In genomic region chr6:42372699-42373098, GRCh38 we compare ENCODE assay signal across 19 cellular contexts.
DNase-seq lines count a peak whose midpoint lies in the region; ATAC-seq and TF ChIP-seq lines count a peak whose summit lies in the region.
"Had no signal": no experiment of that assay in that cellular context is flagged by ENCODE, and none has a peak within 500 bp of the region (broad histone marks: within the 10 kb centered on the region; RNA-seq: fewer than 3 reads in every experiment).

No MANE protein-coding gene starts in this region.

- H3K27ac ChIP-seq in HL-60 (replicated peaks) (peak overlapping the region; percentile 47; the same call in 1 of the 2 replicates), neutrophil (peak overlapping the region; percentile 97)
- H3K27ac ChIP-seq: epithelial cell of prostate, transverse colon had no signal

- H3K36me3 Mint-ChIP-seq in activated CD4-positive, alpha-beta memory T cell treated with anti-CD3 and anti-CD28 coated beads, Interleukin-2, amount 10 ng/mL, durations not matched to agents 7 days and 5 days (ENCODE audit: low read depth), result peaks cover 15% of the 10 kb centered on the region
- H3K36me3 Mint-ChIP-seq in activated CD4-positive, alpha-beta memory T cell treated with anti-CD3 and anti-CD28 coated beads for 36 hours, result peaks cover 3% of the 10 kb centered on the region
- peaks cover 19% of the 10 kb centered on the region for H3K36me3 Mint-ChIP-seq in activated T-helper 1 cell treated with anti-CD3 and anti-CD28 coated beads, Interleukin-12 subunit alpha, Interleukin-12 subunit beta, Interleukin-2, Interleukin-4 antibody, amounts not matched to agents 30 ng/mL and 10 ng/mL and 1 ng/mL, durations not matched to agents 14 hours and 24 hours and 36 hours (ENCODE audit: low read depth)

- CTCF ChIA-PET in activated CD4-positive, alpha-beta memory T cell treated with anti-CD3 and anti-CD28 coated beads, Interleukin-2, amount 10 ng/mL, durations not matched to agents 7 days and 5 days (lab: Charles Lee), result interaction anchor here (1.4 to 1.7 kb wide), 2 partner anchors 10 to 175 kb away, joined by 3 to 4 read pairs; no protein-coding TSS in a partner anchor
- CTCF ChIA-PET in activated CD4-positive, alpha-beta memory T cell treated with anti-CD3 and anti-CD28 coated beads for 36 hours (lab: Charles Lee), result interaction anchor here (0.9 to 1.2 kb wide), 2 partner anchors 9 to 64 kb away, joined by 3 read pairs; no protein-coding TSS in a partner anchor

- DNase-seq in activated CD4-positive, alpha-beta memory T cell treated with anti-CD3 and anti-CD28 coated beads, Interleukin-2, amount 10 ng/mL, durations not matched to agents 7 days and 5 days, result no peak
- no peak for DNase-seq in activated CD4-positive, alpha-beta memory T cell treated with anti-CD3 and anti-CD28 coated beads for 36 hours
- DNase-seq in HL-60 (ENCODE audit: low read depth in 1 of 2, low spot score in 1 of 2) (no peak), foreskin melanocyte (no peak), dedifferentiated amniotic fluid mesenchymal stem cell (ENCODE audit: extremely low spot score) (no peak), left colon (no peak)
- no peak for DNase-seq in activated T-helper 1 cell treated with anti-CD3 and anti-CD28 coated beads, Interleukin-12 subunit alpha, Interleukin-12 subunit beta, Interleukin-2, Interleukin-4 antibody, amounts not matched to agents 30 ng/mL and 10 ng/mL and 1 ng/mL, durations not matched to agents 14 hours and 24 hours and 36 hours (ENCODE audit: low spot score)
- DNase-seq: activated naive CD4-positive, alpha-beta T cell; cortex of kidney; midbrain; NCI-H1048; NCI-H2081; NCI-H446 treated with DMSO at 0.1 percent for 48 hours; RPMI8226; stimulated activated naive CD4-positive, alpha-beta T cell; transverse colon had no signal

- H3K27me3 ChIP-seq in HL-60 (ENCODE audit: insufficient read depth, poor library complexity, severe bottlenecking) (no peaks in the 10 kb centered on the region), neutrophil (no peaks in the 10 kb centered on the region)
- H3K27me3 ChIP-seq: transverse colon had no signal

- no peaks in the 10 kb centered on the region for H3K9me3 ChIP-seq in neutrophil
- H3K9me3 ChIP-seq: transverse colon had no signal

- H3K4me3 Mint-ChIP-seq in activated CD4-positive, alpha-beta memory T cell treated with anti-CD3 and anti-CD28 coated beads, Interleukin-2, amount 10 ng/mL, durations not matched to agents 7 days and 5 days, result no peak overlapping the region
- no peak overlapping the region for H3K4me3 Mint-ChIP-seq in activated CD4-positive, alpha-beta memory T cell treated with anti-CD3 and anti-CD28 coated beads for 36 hours
- no peak overlapping the region for H3K4me3 Mint-ChIP-seq in activated T-helper 1 cell treated with anti-CD3 and anti-CD28 coated beads, Interleukin-12 subunit alpha, Interleukin-12 subunit beta, Interleukin-2, Interleukin-4 antibody, amounts not matched to agents 30 ng/mL and 10 ng/mL and 1 ng/mL, durations not matched to agents 14 hours and 24 hours and 36 hours
- H3K4me3 Mint-ChIP-seq: brain had no signal

- TF ChIP-seq CTCF in HL-60 (IDR thresholded peaks at IDR 0.05; ENCODE audit: insufficient read depth, low read length), result no peak
- TF ChIP-seq CTCF in neutrophil (IDR thresholded peaks at IDR 0.05), result no peak

- POLR2A ChIA-PET in activated CD4-positive, alpha-beta memory T cell treated with anti-CD3 and anti-CD28 coated beads, Interleukin-2, amount 10 ng/mL, durations not matched to agents 7 days and 5 days (lab: Charles Lee), result interaction anchor here (0.7 to 1.3 kb wide), 3 partner anchors 17 to 78 kb away, joined by 3 read pairs; no protein-coding TSS in a partner anchor
- POLR2A ChIA-PET in activated CD4-positive, alpha-beta memory T cell treated with anti-CD3 and anti-CD28 coated beads for 36 hours (lab: Charles Lee), result interaction anchor here (0.6 to 1.1 kb wide), 2 partner anchors 42 to 187 kb away, joined by 3 to 4 read pairs; no protein-coding TSS in a partner anchor

- H3K4me1 ChIP-seq in neutrophil (ENCODE audit: control insufficient read depth in 1 of 2, insufficient read depth in 1 of 2, low read depth in 1 of 2, low read length in 1 of 2), result peaks cover 88 to 89% of the 10 kb centered on the region in 2 experiments

- no peaks in the 10 kb centered on the region for H3K9me3 Mint-ChIP-seq in activated CD4-positive, alpha-beta memory T cell treated with anti-CD3 and anti-CD28 coated beads, Interleukin-2, amount 10 ng/mL, durations not matched to agents 7 days and 5 days
- H3K9me3 Mint-ChIP-seq in activated CD4-positive, alpha-beta memory T cell treated with anti-CD3 and anti-CD28 coated beads for 36 hours, result no peaks in the 10 kb centered on the region
- no peaks in the 10 kb centered on the region for H3K9me3 Mint-ChIP-seq in activated T-helper 1 cell treated with anti-CD3 and anti-CD28 coated beads, Interleukin-12 subunit alpha, Interleukin-12 subunit beta, Interleukin-2, Interleukin-4 antibody, amounts not matched to agents 30 ng/mL and 10 ng/mL and 1 ng/mL, durations not matched to agents 14 hours and 24 hours and 36 hours
- H3K9me3 Mint-ChIP-seq: brain had no signal

- no peaks in the 10 kb centered on the region for H3K36me3 ChIP-seq in neutrophil
- H3K36me3 ChIP-seq: transverse colon had no signal

- no peak for ATAC-seq in left colon

- intact Hi-C loops in activated CD4-positive, alpha-beta memory T cell treated with anti-CD3 and anti-CD28 coated beads for 36 hours (cut with micrococcal nuclease), result no loop called here
- intact Hi-C loops in activated T-helper 1 cell treated with anti-CD3 and anti-CD28 coated beads, Interleukin-12 subunit alpha, Interleukin-12 subunit beta, Interleukin-2, Interleukin-4 antibody, amounts not matched to agents 30 ng/mL and 10 ng/mL and 1 ng/mL, durations not matched to agents 14 hours and 24 hours and 36 hours (cut with micrococcal nuclease), result no loop called here
- intact Hi-C loops in left colon (cut with DNase I, micrococcal nuclease), result no loop called here

- H3K4me3 ChIP-seq in HL-60 (replicated peaks; ENCODE audit: insufficient read depth, low read length) (no peak overlapping the region), neutrophil (ENCODE audit: low read depth in 1 of 2, low read length in 1 of 2) (no peak overlapping the region)
- H3K4me3 ChIP-seq: transverse colon had no signal

- H3K27ac Mint-ChIP-seq in activated CD4-positive, alpha-beta memory T cell treated with anti-CD3 and anti-CD28 coated beads, Interleukin-2, amount 10 ng/mL, durations not matched to agents 7 days and 5 days, result peak overlapping the region; percentile 32
- H3K27ac Mint-ChIP-seq in activated CD4-positive, alpha-beta memory T cell treated with anti-CD3 and anti-CD28 coated beads for 36 hours, result no peak overlapping the region
- peak overlapping the region; percentile 62 for H3K27ac Mint-ChIP-seq in activated T-helper 1 cell treated with anti-CD3 and anti-CD28 coated beads, Interleukin-12 subunit alpha, Interleukin-12 subunit beta, Interleukin-2, Interleukin-4 antibody, amounts not matched to agents 30 ng/mL and 10 ng/mL and 1 ng/mL, durations not matched to agents 14 hours and 24 hours and 36 hours
- H3K27ac Mint-ChIP-seq: brain had no signal

- H3K27me3 Mint-ChIP-seq in activated CD4-positive, alpha-beta memory T cell treated with anti-CD3 and anti-CD28 coated beads, Interleukin-2, amount 10 ng/mL, durations not matched to agents 7 days and 5 days, result no peaks in the 10 kb centered on the region
- no peaks in the 10 kb centered on the region for H3K27me3 Mint-ChIP-seq in activated CD4-positive, alpha-beta memory T cell treated with anti-CD3 and anti-CD28 coated beads for 36 hours
- no peaks in the 10 kb centered on the region for H3K27me3 Mint-ChIP-seq in activated T-helper 1 cell treated with anti-CD3 and anti-CD28 coated beads, Interleukin-12 subunit alpha, Interleukin-12 subunit beta, Interleukin-2, Interleukin-4 antibody, amounts not matched to agents 30 ng/mL and 10 ng/mL and 1 ng/mL, durations not matched to agents 14 hours and 24 hours and 36 hours (ENCODE audit: insufficient read depth)
- H3K27me3 Mint-ChIP-seq: brain had no signal

- H3K4me1 Mint-ChIP-seq in activated CD4-positive, alpha-beta memory T cell treated with anti-CD3 and anti-CD28 coated beads, Interleukin-2, amount 10 ng/mL, durations not matched to agents 7 days and 5 days, result peaks cover 61% of the 10 kb centered on the region
- peaks cover 70% of the 10 kb centered on the region for H3K4me1 Mint-ChIP-seq in activated CD4-positive, alpha-beta memory T cell treated with anti-CD3 and anti-CD28 coated beads for 36 hours (ENCODE audit: low read depth)
- peaks cover 67% of the 10 kb centered on the region for H3K4me1 Mint-ChIP-seq in activated T-helper 1 cell treated with anti-CD3 and anti-CD28 coated beads, Interleukin-12 subunit alpha, Interleukin-12 subunit beta, Interleukin-2, Interleukin-4 antibody, amounts not matched to agents 30 ng/mL and 10 ng/mL and 1 ng/mL, durations not matched to agents 14 hours and 24 hours and 36 hours (ENCODE audit: low read depth)
